In the genomic region with DNA sequence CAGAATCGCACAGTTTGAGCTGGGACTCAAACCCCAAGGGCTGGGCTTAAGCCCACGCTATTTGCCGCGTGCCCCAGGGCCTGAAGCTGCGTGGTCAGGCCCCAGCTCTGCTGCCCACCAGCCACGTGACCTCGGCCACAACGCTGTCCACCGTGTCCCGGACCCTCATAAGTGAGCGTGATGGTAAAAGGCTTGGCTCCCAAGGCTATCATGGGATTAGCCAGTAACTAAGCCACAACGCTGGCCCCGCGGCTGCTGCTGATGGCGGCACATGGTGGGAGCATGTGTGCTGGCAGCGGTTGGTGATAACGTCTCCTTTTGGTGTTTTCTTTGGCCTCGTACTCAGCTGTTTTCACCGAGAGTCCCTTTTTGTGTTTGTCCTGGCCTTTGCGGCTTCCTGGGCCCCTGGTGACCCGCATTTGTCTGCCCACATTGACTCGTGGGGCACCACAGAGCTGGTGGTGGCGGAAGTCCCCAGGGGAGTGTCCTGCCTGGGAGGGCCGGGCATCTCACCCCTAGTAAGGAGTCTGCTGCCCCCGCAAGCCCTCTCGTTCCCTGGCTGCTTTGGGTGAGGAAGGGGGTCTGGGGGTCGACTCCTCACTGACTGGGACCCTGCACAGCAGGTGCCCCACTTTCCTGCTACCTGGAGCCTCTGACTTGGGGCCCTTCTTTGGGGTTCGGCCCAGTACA, we compare ENCODE assay signal across 24 cellular contexts. TPM values are rescaled to one million over a fixed set of nuclear protein-coding genes. Genes with fewer than 3 reads are reported as not detected.
DNase-seq lines count a peak whose midpoint lies in the region; ATAC-seq, FAIRE-seq and TF ChIP-seq lines count a peak whose summit lies in the region.
"Had no signal": no experiment of that assay in that cellular context is flagged by ENCODE, and none has a peak within 500 bp of the region (broad histone marks: within the 10 kb centered on the region; RNA-seq: fewer than 3 reads in every experiment).

No MANE protein-coding gene starts in this region.

- no TSS peak for BruUV-seq in IMR-90 (replicated peaks; lab: Mats Ljungman, UMichigan)
- no TSS peak for BruUV-seq in K562 (replicated peaks; lab: Mats Ljungman, UMichigan)

- H3K36me3 Mint-ChIP-seq in neural progenitor cell, result peaks cover 20% of the 10 kb centered on the region

- TF ChIP-seq RAD21 in IMR-90 (IDR thresholded peaks at IDR 0.05; ENCODE audit: low read length) (no peak), K562 (CRISPR knock-in tag; conservative IDR thresholded peaks at IDR 0.05 in 1 of 2, IDR thresholded peaks at IDR 0.05 in 1 of 2) (no peak)

- no peak overlapping the region for H4K8ac ChIP-seq in IMR-90 (ENCODE audit: low read depth in 2 of 2, low read length in 2 of 2)

- POLR2A ChIA-PET in IMR-90 (lab: Charles Lee; ENCODE audit: unreplicated experiment), result no interaction called here
- POLR2A ChIA-PET in K562 (lab: Yijun Ruan, JAX), result interaction anchor here (0.7 kb wide), 2 partner anchors 321 to 1084 kb away, joined by 3 read pairs; no protein-coding TSS in a partner anchor

- H3K79me1 ChIP-seq in IMR-90 (ENCODE audit: low read depth in 1 of 2, low read length in 2 of 2), result no peaks in the 10 kb centered on the region

- H3K27ac ChIP-seq in BLaER1, result 0 out of 2 replicates have a peak overlapping the region, but pooled peaks have one; percentile 18
- H3K27ac ChIP-seq in IMR-90 (ENCODE audit: insufficient read depth, low read length), result no peak overlapping the region
- H3K27ac ChIP-seq in K562 (ENCODE audit: extremely low read depth, low read depth, low read length), result no peak overlapping the region
- no peak overlapping the region for H3K27ac ChIP-seq in neural progenitor cell
- H3K27ac ChIP-seq: BLaER1 treated with 17β-estradiol and CSF1 and Interleukin-3, amounts not matched to agents 10 nM and 100 nM; C4-2B had no signal

- H3K4me3 ChIP-seq in BLaER1, result no peak overlapping the region; the same call in 1 of the 2 replicates
- no peak overlapping the region for H3K4me3 ChIP-seq in IMR-90 (ENCODE audit: insufficient read depth, low read depth, low read length)
- no peak overlapping the region for H3K4me3 ChIP-seq in K562
- H3K4me3 ChIP-seq in neural progenitor cell, result no peak overlapping the region

- H3K9me3 ChIP-seq in BLaER1 (peaks cover 43% of the 10 kb centered on the region), IMR-90 (ENCODE audit: control insufficient read depth, insufficient read depth, low read length) (peaks cover 36% of the 10 kb centered on the region), K562 (replicated peaks; ENCODE audit: control insufficient read depth, insufficient read depth, low read depth, low read length) (peaks cover 6% of the 10 kb centered on the region; the same call in 1 of the 2 replicates), neural progenitor cell (ENCODE audit: low read depth) (peaks cover 6% of the 10 kb centered on the region)

- H2AK5ac ChIP-seq in IMR-90 (ENCODE audit: low read depth, low read length), result no peak overlapping the region

- DNase-seq in IMR-90, result no peak
- DNase-seq in K562 (ENCODE audit: extremely low read depth in 1 of 4, low spot score in 3 of 4), result no peak
- no peak for DNase-seq in NCI-H2107 treated with DMSO at 0.1 percent for 48 hours (lab: John Stamatoyannopoulos, UW; ENCODE audit: unreplicated experiment)
- DNase-seq in neural progenitor cell (ENCODE audit: low spot score), result no peak
- DNase-seq: 8988T; ACHN; BE2C; CD4-positive, alpha-beta T cell; CD8-positive, alpha-beta T cell; COR-L47; DMS 273 treated with DMSO at 0.1 percent for 48 hours; DMS153; DMS53; DMS79; DND-41; EL; GDM1 had no signal

- no peak overlapping the region for H4K91ac ChIP-seq in IMR-90 (ENCODE audit: insufficient read depth, low read depth, low read length)

- H4K20me1 ChIP-seq in BLaER1, result peaks cover 67% of the 10 kb centered on the region
- no peaks in the 10 kb centered on the region for H4K20me1 ChIP-seq in IMR-90 (ENCODE audit: insufficient read depth, low read length)
- no peaks in the 10 kb centered on the region; the same call in 1 of the 2 replicates for H4K20me1 ChIP-seq in K562 (replicated peaks; ENCODE audit: control insufficient read depth, insufficient read depth, low read length)
- peaks cover 4% of the 10 kb centered on the region for H4K20me1 ChIP-seq in neural progenitor cell (ENCODE audit: low read depth)

- no peak overlapping the region for H3K23ac ChIP-seq in IMR-90 (ENCODE audit: low read depth, low read length)

- no peak overlapping the region for H3K56ac ChIP-seq in IMR-90 (ENCODE audit: extremely low read depth, insufficient read depth, low read length)

- peaks cover 9% of the 10 kb centered on the region for H3K4me1 Mint-ChIP-seq in neural progenitor cell

- dilution Hi-C loops in IMR-90 (cut with HindIII; ENCODE audit: low sequenced_read_pairs, unreplicated experiment), result no loop called here

- CTCF ChIA-PET in IMR-90 (lab: Yijun Ruan, JAX), result no interaction called here
- CTCF ChIA-PET in K562 (lab: Yijun Ruan, JAX; ENCODE audit: low intra/inter-chr PET ratio), result no interaction called here

- ATAC-seq in IMR-90 (ENCODE audit: low read depth), result no peak
- ATAC-seq in K562, result no peak
- no peak for ATAC-seq in activated CD4-positive, CD25-positive, alpha-beta regulatory T cell treated with anti-CD3 and anti-CD28 coated beads, Interleukin-2, amount 50 U/mL, for 24 hours
- ATAC-seq: CD8-positive, alpha-beta T cell had no signal

- H3K14ac ChIP-seq in IMR-90 (replicated peaks; ENCODE audit: low read depth, low read length), result no peak overlapping the region

- no peaks in the 10 kb centered on the region for H3F3A ChIP-seq in neural progenitor cell (ENCODE audit: low read depth)

- peak overlapping the region; percentile 11 for H3K4me2 ChIP-seq in BLaER1
- H3K4me2 ChIP-seq in IMR-90 (ENCODE audit: low read depth, low read length), result no peak overlapping the region
- H3K4me2 ChIP-seq in K562 (ENCODE audit: insufficient read depth, low read length), result no peak overlapping the region
- H3K4me2 ChIP-seq in neural progenitor cell, result no peak overlapping the region

- H2BK5ac ChIP-seq in IMR-90 (ENCODE audit: low read depth, low read length, poor library complexity, severe bottlenecking), result no peak overlapping the region

- intact Hi-C loops in IMR-90 (cut with micrococcal nuclease) (no loop called here), K562 (cut with micrococcal nuclease) (no loop called here)

- TF ChIP-seq EP300 in K562 (IDR thresholded peaks at IDR 0.05; ENCODE audit: low read length), result no peak

- H3K4ac ChIP-seq in IMR-90 (ENCODE audit: low read depth, low read length), result no peak overlapping the region

- H3K27me3 ChIP-seq in BLaER1, result peaks cover 36% of the 10 kb centered on the region
- peaks cover 4% of the 10 kb centered on the region; the same call in 1 of the 2 replicates for H3K27me3 ChIP-seq in IMR-90 (ENCODE audit: control insufficient read depth, insufficient read depth, low read length)
- H3K27me3 ChIP-seq in K562 (ENCODE audit: control insufficient read depth in 2 of 2, insufficient read depth in 2 of 2, low read length in 2 of 2), result peaks cover 45 to 81% of the 10 kb centered on the region in 2 experiments
- H3K27me3 ChIP-seq in neural progenitor cell, result no peaks in the 10 kb centered on the region

- TF ChIP-seq POLR2A in IMR-90 (IDR thresholded peaks at IDR 0.05; ENCODE audit: low read depth, low read length), result no peak
- TF ChIP-seq POLR2A in K562 (conservative IDR thresholded peaks at IDR 0.05), result no peak

- no peak overlapping the region for H2AK9ac ChIP-seq in IMR-90 (replicated peaks; ENCODE audit: low read depth, low read length, poor library complexity)

- H2BK120ac ChIP-seq in IMR-90 (ENCODE audit: low read depth, low read length), result no peak overlapping the region

- H3K27me3 Mint-ChIP-seq in neural progenitor cell (ENCODE audit: insufficient read depth, low read depth), result peaks cover 12% of the 10 kb centered on the region
- H3K27me3 Mint-ChIP-seq: CD4-positive, alpha-beta T cell had no signal

- no peaks in the 10 kb centered on the region for H3K9me1 ChIP-seq in IMR-90 (ENCODE audit: insufficient read depth, low read length)
- no peaks in the 10 kb centered on the region for H3K9me1 ChIP-seq in K562 (ENCODE audit: control insufficient read depth, insufficient read depth, low read length)

- FAIRE-seq in K562 (lab: Jason Lieb, UNC), result no peak
- FAIRE-seq: A204.1, GM12891, GM19239 had no signal

- H3K79me2 ChIP-seq in K562 (ENCODE audit: control insufficient read depth, insufficient read depth, low read length), result no peaks in the 10 kb centered on the region
- peaks cover 24% of the 10 kb centered on the region for H3K79me2 ChIP-seq in neural progenitor cell (ENCODE audit: low read depth)

- WGBS in IMR-90 (ENCODE audit: extremely low coverage in 2 of 2, insufficient read length in 1 of 2), 2 experiments, result 85% methylated on average over 12 of the region's 28 CpGs; no CpG with 5 or more reads in 1 of the 2 experiments
- WGBS in K562 (ENCODE audit: insufficient coverage, low coverage, missing lambda C conversion rate), result 19% methylated on average over 28 of the region's 28 CpGs

- no peak overlapping the region for H3K27ac Mint-ChIP-seq in neural progenitor cell
- H3K27ac Mint-ChIP-seq: CD4-positive, alpha-beta T cell; CD8-positive, alpha-beta T cell had no signal

- H3K9me3 Mint-ChIP-seq in neural progenitor cell, result peaks cover 47% of the 10 kb centered on the region
- H3K9me3 Mint-ChIP-seq: CD4-positive, alpha-beta T cell had no signal

- TF ChIP-seq CTCF in IMR-90 (conservative IDR thresholded peaks at IDR 0.05; ENCODE audit: low read depth, low read length) (no peak), K562 (IDR thresholded peaks at IDR 0.05 in 2 of 3, conservative IDR thresholded peaks at IDR 0.05 in 1 of 3; ENCODE audit: insufficient read depth in 2 of 3, low read depth in 1 of 3, low read length in 3 of 3) (no peak), neural progenitor cell (IDR thresholded peaks at IDR 0.05) (no peak)

- no peak overlapping the region for H4K5ac ChIP-seq in IMR-90 (ENCODE audit: low read depth, low read length)

- no peak overlapping the region for H3K4me3 Mint-ChIP-seq in neural progenitor cell
- H3K4me3 Mint-ChIP-seq: CD4-positive, alpha-beta T cell; CD8-positive, alpha-beta T cell had no signal

- H3K36me3 ChIP-seq in BLaER1 (peaks cover 44% of the 10 kb centered on the region), IMR-90 (ENCODE audit: control insufficient read depth, insufficient read depth, low read length) (no peaks in the 10 kb centered on the region), K562 (ENCODE audit: control insufficient read depth, insufficient read depth, low read length) (no peaks in the 10 kb centered on the region), neural progenitor cell (no peaks in the 10 kb centered on the region)
- H3K36me3 ChIP-seq: BE2C had no signal

- H3K9ac ChIP-seq in BLaER1, result no peak overlapping the region
- no peak overlapping the region for H3K9ac ChIP-seq in IMR-90 (ENCODE audit: low read depth, low read length)
- no peak overlapping the region for H3K9ac ChIP-seq in K562 (ENCODE audit: insufficient read depth in 1 of 2, low read depth in 2 of 2, low read length in 2 of 2)
- H3K9ac ChIP-seq in neural progenitor cell, result no peak overlapping the region
- H3K9ac ChIP-seq: BLaER1 treated with 17β-estradiol and CSF1 and Interleukin-3, amounts not matched to agents 10 nM and 100 nM had no signal

- H2AFZ ChIP-seq in IMR-90 (replicated peaks; ENCODE audit: low read length, poor library complexity) (peak overlapping the region; percentile 56), K562 (ENCODE audit: low read depth, low read length) (no peak overlapping the region), neural progenitor cell (replicated peaks) (no peak overlapping the region)

- H3K4me1 ChIP-seq in BLaER1 (peaks cover 67% of the 10 kb centered on the region), IMR-90 (ENCODE audit: control insufficient read depth, insufficient read depth, low read length) (no peaks in the 10 kb centered on the region), K562 (replicated peaks in 1 of 2; ENCODE audit: control insufficient read depth in 2 of 2, insufficient read depth in 2 of 2, low read length in 2 of 2) (peaks cover 0 to 16% of the 10 kb centered on the region in 2 experiments; a peak in 1 of 5 replicates), neural progenitor cell (peaks cover 8% of the 10 kb centered on the region)
- H3K4me1 ChIP-seq: BE2C had no signal

- in situ Hi-C loops in IMR-90 (cut with MboI; ENCODE audit: low sequenced_read_pairs), result no loop called here
- in situ Hi-C loops in K562 (cut with MboI), result no loop called here

- H3K18ac ChIP-seq in IMR-90 (ENCODE audit: low read depth, low read length), result no peak overlapping the region

- H2BK15ac ChIP-seq in IMR-90 (ENCODE audit: low read depth, low read length), result no peak overlapping the region

- H2BK20ac ChIP-seq in IMR-90 (ENCODE audit: low read depth, low read length), result no peak overlapping the region

RNA-seq across cellular contexts. Expression of gene PRKCZ, which starts 29.3 kb away (rescaled TPM):
- total RNA-seq in IMR-90 (2012; rRNA removed) (2.0 and 2.8 TPM in 2 replicates), K562 (2014; rRNA removed) (1.6 and 2.3 TPM in 2 replicates), K562 (2014; rRNA removed; fragmentation: Illumina TruSeq; extraction: Trizol) (0.45 and 0.84 TPM in 2 replicates), K562 (2015; rRNA removed; fragmentation: Illumina TruSeq; extraction: Trizol) (0.69 and 0.83 TPM in 2 replicates), K562 (2021) (3.1 and 3.5 TPM in 2 replicates), neural progenitor cell (ENCODE audit: low replicate concordance) (33.4 and 47.2 TPM in 2 replicates)
- polyA plus RNA-seq in IMR-90 (2012; rRNA removed) (3.5 and 4.4 TPM in 2 replicates), K562 (2011; rRNA removed) (1.7 and 1.9 TPM in 2 replicates), K562 (2014; fragmentation: Illumina TruSeq; extraction: Trizol) (1.3 TPM in 2 replicates), K562 (2014; fragmentation: Nextera tagmentation; extraction: Ambion mirVana) (under 1 TPM; 0.07 to 0.25 TPM), K562 (2014; rRNA removed) (2.3 and 2.9 TPM in 2 replicates)
- polyA plus RNA-seq in IMR-90 (2012; cell fraction: cytosol; rRNA removed), result 3.8 and 4.0 TPM in 2 replicates
- polyA plus RNA-seq in IMR-90 (2012; cell fraction: nucleus; rRNA removed; ENCODE audit: low replicate concordance), result 5.9 and 7.4 TPM in 2 replicates
- total RNA-seq in K562 (2011; cell fraction: chromatin; rRNA removed; ENCODE audit: low replicate concordance), result 5.9 and 8.3 TPM in 2 replicates
- 4.3 and 5.5 TPM in 2 replicates for total RNA-seq in K562 (2011; cell fraction: nucleolus; rRNA removed)
- total RNA-seq in K562 (2011; cell fraction: nucleoplasm; rRNA removed), result 4.7 and 5.4 TPM in 2 replicates
- polyA plus RNA-seq in K562 (2011; cell fraction: cytosol; rRNA removed), result 0.87 and 2.2 TPM in 2 replicates
- polyA plus RNA-seq in K562 (2011; cell fraction: nucleus; rRNA removed), result 5.3 and 9.5 TPM in 2 replicates
- polyA plus RNA-seq in K562 (2012), result 1.2 and 4.5 TPM in 2 replicates
- 0.60 and 1.4 TPM in 2 replicates for polyA minus RNA-seq in K562 (2011; rRNA and poly(A)+ RNA removed)
- 1.5 and 1.8 TPM in 2 replicates for polyA minus RNA-seq in K562 (2011; cell fraction: cytosol; rRNA and poly(A)+ RNA removed)
- 0.81 and 1.7 TPM in 2 replicates for polyA minus RNA-seq in K562 (2011; cell fraction: nucleus; rRNA and poly(A)+ RNA removed)
